ENCODE assay signal across 21 cellular contexts in genomic region chr10:28925154-28925663, GRCh38.
DNase-seq lines count a peak whose midpoint lies in the region; ATAC-seq and TF ChIP-seq lines count a peak whose summit lies in the region.
"Had no signal": no experiment of that assay in that cellular context is flagged by ENCODE, and none has a peak within 500 bp of the region (broad histone marks: within the 10 kb centered on the region; RNA-seq: fewer than 3 reads in every experiment).

No MANE protein-coding gene starts in this region.

- ATAC-seq in HG03520 (IDR thresholded peaks at IDR 0.05; ENCODE audit: unreplicated experiment) = no peak
- ATAC-seq: activated CD8-positive, alpha-beta memory T cell treated with anti-CD3 and anti-CD28 coated beads, Interleukin-2, amount 10 ng/mL, durations not matched to agents 7 days and 5 days; gastroesophageal sphincter had no signal

- no peaks in the 10 kb centered on the region for H3K36me3 ChIP-seq in right atrium auricular region
- no peaks in the 10 kb centered on the region for H3K36me3 ChIP-seq in neuronal stem cell (replicated peaks in 1 of 2; ENCODE audit: control insufficient read depth in 2 of 2, insufficient read depth in 2 of 2, low read length in 2 of 2)
- H3K36me3 ChIP-seq: gastroesophageal sphincter had no signal

- H3K27me3 ChIP-seq in right atrium auricular region (no peaks in the 10 kb centered on the region), neuronal stem cell (ENCODE audit: control insufficient read depth in 3 of 3, insufficient read depth in 3 of 3, low read depth in 1 of 3, low read length in 3 of 3) (peaks cover 0 to 43% (median 2%) of the 10 kb centered on the region in 3 experiments)

- no peak overlapping the region for H3K9ac ChIP-seq in neuronal stem cell (ENCODE audit: low read depth, low read length, poor library complexity)

- peak overlapping the region; percentile 44 for H3K23ac ChIP-seq in neuronal stem cell (ENCODE audit: low read depth, low read length, poor library complexity)

- H3K18ac ChIP-seq in neuronal stem cell (ENCODE audit: low read length) = no peak overlapping the region

- H3K4me1 ChIP-seq in right atrium auricular region (no peaks in the 10 kb centered on the region), neuronal stem cell (ENCODE audit: control insufficient read depth in 2 of 2, insufficient read depth in 1 of 2, low read depth in 1 of 2, low read length in 2 of 2) (no peaks in the 10 kb centered on the region)
- H3K4me1 ChIP-seq: gastroesophageal sphincter had no signal

- H4K91ac ChIP-seq in neuronal stem cell (ENCODE audit: low read depth, low read length, poor library complexity) = no peak overlapping the region

- H3K27ac ChIP-seq in right atrium auricular region (peak overlapping the region; percentile 40 to 47), neuronal stem cell (replicated peaks; ENCODE audit: low read length) (no peak overlapping the region)
- H3K27ac ChIP-seq: C4-2B, gastroesophageal sphincter, HL-60 had no signal

- DNase-seq in NCI-H82 (lab: John Stamatoyannopoulos, UW) (peak; percentile 26), NCI-H82 treated with DMSO at 0.1 percent for 48 hours (lab: John Stamatoyannopoulos, UW; ENCODE audit: unreplicated experiment) (no peak), right atrium auricular region (ENCODE audit: low spot score) (peak; percentile 63), neuronal stem cell (ENCODE audit: low spot score) (no peak), ureter (ENCODE audit: low spot score) (peak; percentile 43), UCSD-AML1 (lab: John Stamatoyannopoulos, UW; ENCODE audit: unreplicated experiment) (no peak), AG08396 (ENCODE audit: low spot score) (no peak)
- DNase-seq: 8988T; activated CD4-positive, CD25-positive, alpha-beta regulatory T cell treated with anti-CD3 and anti-CD28 coated beads, Interleukin-2, amount 50 U/mL, for 72 hours; activated CD8-positive, alpha-beta memory T cell treated with anti-CD3 and anti-CD28 coated beads, Interleukin-2, amount 10 ng/mL, durations not matched to agents 7 days and 5 days; activated gamma-delta T cell treated with Interleukin-2 at 50 U/mL for 16 hours; DMS79; KG1; midbrain; NCI-H2171; SIG-M5; stimulated activated naive CD4-positive, alpha-beta T cell had no signal

- no peak overlapping the region for H2BK120ac ChIP-seq in neuronal stem cell (ENCODE audit: low read depth, low read length)

- H4K8ac ChIP-seq in neuronal stem cell (ENCODE audit: low read depth, low read length) = no peak overlapping the region

- WGBS in neuronal stem cell (ENCODE audit: extremely low coverage in 2 of 2, insufficient read length in 2 of 2, insufficient replicate concordance in 1 of 2), 2 donors = no CpG with 5 or more reads among the region's 30 CpGs

- H3K9me3 ChIP-seq in right atrium auricular region (no peaks in the 10 kb centered on the region), neuronal stem cell (replicated peaks in 1 of 2; ENCODE audit: control insufficient read depth in 2 of 2, insufficient read depth in 1 of 2, low read depth in 1 of 2, low read length in 2 of 2) (peaks cover 0 to 3% of the 10 kb centered on the region in 2 donors)
- H3K9me3 ChIP-seq: gastroesophageal sphincter had no signal

- no peak overlapping the region for H2BK5ac ChIP-seq in neuronal stem cell (ENCODE audit: low read length)

- no peak overlapping the region for H3K4me2 ChIP-seq in neuronal stem cell (ENCODE audit: insufficient read depth, low read length, poor library complexity, severe bottlenecking)

- H3K79me1 ChIP-seq in neuronal stem cell (ENCODE audit: low read depth, low read length) = no peaks in the 10 kb centered on the region

- no peak overlapping the region for H2BK12ac ChIP-seq in neuronal stem cell (ENCODE audit: low read length)

- no peak overlapping the region for H3K14ac ChIP-seq in neuronal stem cell (ENCODE audit: low read length)

- no peak for TF ChIP-seq CTCF in right atrium auricular region (IDR thresholded peaks at IDR 0.05)

- no peak overlapping the region for H2AFZ ChIP-seq in neuronal stem cell (ENCODE audit: low read length)

- H3K4ac ChIP-seq in neuronal stem cell (ENCODE audit: low read length) = no peak overlapping the region

- H2BK15ac ChIP-seq in neuronal stem cell (ENCODE audit: low read length) = no peak overlapping the region

- H3K4me3 ChIP-seq in right atrium auricular region (peak overlapping the region; percentile 12 to 20), neuronal stem cell (ENCODE audit: low read length in 2 of 2) (no peak overlapping the region)
- H3K4me3 ChIP-seq: gastroesophageal sphincter had no signal

- H2AK5ac ChIP-seq in neuronal stem cell (ENCODE audit: low read depth, low read length) = no peak overlapping the region

Comparison
In these comparisons a context has a peak if more than half of its experiments do, and no peak if none do; other contexts are left out.
1. DNase-seq: peak in NCI-H82 (single experiment), right atrium auricular region (single experiment) and ureter (single experiment); none in NCI-H82 treated with DMSO at 0.1 percent for 48 hours (single experiment), neuronal stem cell (single experiment), UCSD-AML1 (single experiment) and AG08396 (single experiment).
2. H3K4me3 ChIP-seq: peak in right atrium auricular region (2 of 2); none in neuronal stem cell (0 of 2).